Comparison of ENCODE assay signal across 22 cellular contexts in the genomic region with DNA sequence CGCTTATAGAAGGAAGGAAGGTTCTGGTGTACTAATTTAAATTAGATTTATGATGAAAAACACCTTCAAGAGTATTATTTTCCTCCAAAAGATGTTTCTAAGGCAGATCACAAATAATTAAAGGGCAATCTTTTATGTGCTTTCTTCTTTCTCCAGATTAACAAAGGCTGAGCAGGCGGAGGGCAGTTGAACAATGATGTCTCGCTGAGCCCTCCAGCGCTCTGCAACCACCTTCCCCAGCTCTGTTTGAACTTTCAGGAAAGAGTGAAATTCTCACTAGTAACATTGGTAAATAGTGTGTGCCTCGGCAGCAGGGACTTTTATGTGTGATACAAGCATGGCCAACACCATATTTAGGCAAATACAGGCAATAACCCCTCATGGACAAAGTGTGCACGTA.
A peak's percentile ranks its signal among the peaks of the same experiment; 100 is the strongest.
DNase-seq lines count a peak whose midpoint lies in the region; ATAC-seq and TF ChIP-seq lines count a peak whose summit lies in the region.
"Had no signal": no experiment of that assay in that cellular context is flagged by ENCODE, and none has a peak within 500 bp of the region (broad histone marks: within the 10 kb centered on the region; RNA-seq: fewer than 3 reads in every experiment).

No MANE protein-coding gene starts in this region.

- H3K9me3 Mint-ChIP-seq in GM23338: peaks cover 7% of the 10 kb centered on the region; the same call in 2 of the 3 replicates
- H3K9me3 Mint-ChIP-seq in neural crest cell: peaks cover 7% of the 10 kb centered on the region

- intact Hi-C loops in esophagus squamous epithelium (cut with DNase I): no loop called here

- H4K91ac ChIP-seq in neuronal stem cell (ENCODE audit: low read depth, low read length, poor library complexity): no peak overlapping the region

- no peaks in the 10 kb centered on the region for H3K79me2 ChIP-seq in GM23338 (replicated peaks; ENCODE audit: insufficient read depth)
- H3K79me2 ChIP-seq in MM.1S (ENCODE audit: low read length): no peaks in the 10 kb centered on the region

- H2BK5ac ChIP-seq in neuronal stem cell (ENCODE audit: low read length): no peak overlapping the region

- no peak overlapping the region for H2BK15ac ChIP-seq in neuronal stem cell (ENCODE audit: low read length)

- TF ChIP-seq CTCF in GM23338 (conservative IDR thresholded peaks at IDR 0.05; ENCODE audit: low read depth in 2 of 2) (no peak), neural crest cell (conservative IDR thresholded peaks at IDR 0.05) (no peak), esophagus squamous epithelium (IDR thresholded peaks at IDR 0.05) (no peak), MM.1S (IDR thresholded peaks at IDR 0.05; ENCODE audit: low read length) (no peak)

- H3K36me3 Mint-ChIP-seq in GM23338 (ENCODE audit: low read depth) (no peaks in the 10 kb centered on the region), neural crest cell (ENCODE audit: low read depth) (no peaks in the 10 kb centered on the region)
- H3K36me3 Mint-ChIP-seq: CD8-positive, alpha-beta T cell had no signal

- peaks cover 0 to 1% of the 10 kb centered on the region in 2 donors for H3K9me3 ChIP-seq in neuronal stem cell (replicated peaks in 1 of 2; ENCODE audit: control insufficient read depth in 2 of 2, insufficient read depth in 1 of 2, low read depth in 1 of 2, low read length in 2 of 2)
- H3K9me3 ChIP-seq in esophagus squamous epithelium: no peaks in the 10 kb centered on the region
- H3K9me3 ChIP-seq in MM.1S (replicated peaks; ENCODE audit: insufficient read depth, low read length): no peaks in the 10 kb centered on the region
- H3K9me3 ChIP-seq: A549 had no signal

- no peaks in the 10 kb centered on the region for H3K27me3 ChIP-seq in GM23338 (ENCODE audit: insufficient read depth)
- no peaks in the 10 kb centered on the region for H3K27me3 ChIP-seq in neuronal stem cell (ENCODE audit: control insufficient read depth in 3 of 3, insufficient read depth in 3 of 3, low read depth in 1 of 3, low read length in 3 of 3)
- no peaks in the 10 kb centered on the region for H3K27me3 ChIP-seq in esophagus squamous epithelium
- H3K27me3 ChIP-seq in MM.1S (replicated peaks; ENCODE audit: insufficient read depth, low read length): no peaks in the 10 kb centered on the region
- H3K27me3 ChIP-seq: BLaER1 treated with 17β-estradiol and CSF1 and Interleukin-3, amounts not matched to agents 10 nM and 100 nM had no signal

- H3K9ac ChIP-seq in neuronal stem cell (ENCODE audit: low read depth, low read length, poor library complexity) (no peak overlapping the region), MM.1S (ENCODE audit: low read length) (no peak overlapping the region)
- H3K9ac ChIP-seq: BLaER1 treated with 17β-estradiol and CSF1 and Interleukin-3, amounts not matched to agents 10 nM and 100 nM had no signal

- no peak overlapping the region for H3K4me2 ChIP-seq in GM23338
- H3K4me2 ChIP-seq in neuronal stem cell (ENCODE audit: insufficient read depth, low read length, poor library complexity, severe bottlenecking): no peak overlapping the region
- no peak overlapping the region for H3K4me2 ChIP-seq in MM.1S (ENCODE audit: low read depth, low read length)
- H3K4me2 ChIP-seq: A549; BLaER1 treated with 17β-estradiol and CSF1 and Interleukin-3, amounts not matched to agents 10 nM and 100 nM had no signal

- H3K23ac ChIP-seq in neuronal stem cell (ENCODE audit: low read depth, low read length, poor library complexity): no peak overlapping the region

- H2AFZ ChIP-seq in GM23338 (no peak overlapping the region), neuronal stem cell (ENCODE audit: low read length) (no peak overlapping the region), MM.1S (ENCODE audit: low read length) (no peak overlapping the region)

- H2BK120ac ChIP-seq in neuronal stem cell (ENCODE audit: low read depth, low read length): no peak overlapping the region

- H4K8ac ChIP-seq in neuronal stem cell (ENCODE audit: low read depth, low read length): no peak overlapping the region

- no peak overlapping the region for H3K14ac ChIP-seq in neuronal stem cell (ENCODE audit: low read length)

- no peak for DNase-seq in GM23338 (ENCODE audit: low spot score)
- DNase-seq in neural crest cell (ENCODE audit: low read depth, low spot score): no peak
- peak; percentile 6 for DNase-seq in neuronal stem cell (ENCODE audit: low spot score)
- no peak for DNase-seq in esophagus squamous epithelium (lab: John Stamatoyannopoulos, UW)
- no peak for DNase-seq in MM.1S
- DNase-seq: AML-193; CD4-positive, alpha-beta T cell; CD8-positive, alpha-beta T cell; COR-L47; DMS 273 treated with DMSO at 0.1 percent for 48 hours; DMS153; DMS53; DMS79; DND-41; EL; GDM1 had no signal

- H4K20me1 ChIP-seq in GM23338 (replicated peaks; ENCODE audit: insufficient read depth) (no peaks in the 10 kb centered on the region), MM.1S (ENCODE audit: insufficient read depth, low read length) (no peaks in the 10 kb centered on the region)
- H4K20me1 ChIP-seq: BLaER1 treated with 17β-estradiol and CSF1 and Interleukin-3, amounts not matched to agents 10 nM and 100 nM had no signal

- no peaks in the 10 kb centered on the region for H3F3A ChIP-seq in GM23338 (replicated peaks; ENCODE audit: low read depth)
- no peaks in the 10 kb centered on the region for H3F3A ChIP-seq in MM.1S (ENCODE audit: insufficient read depth, low read length)

- H2BK12ac ChIP-seq in neuronal stem cell (ENCODE audit: low read length): no peak overlapping the region

- peak; percentile 60; the same call in 2 of the 3 replicates for ATAC-seq in GM23338
- ATAC-seq: A549; CD8-positive, alpha-beta T cell; GM12878 had no signal

- H3K4me1 Mint-ChIP-seq in GM23338: peaks cover 6% of the 10 kb centered on the region; the same call in 2 of the 3 replicates
- H3K4me1 Mint-ChIP-seq in neural crest cell: peaks cover 8% of the 10 kb centered on the region
- H3K4me1 Mint-ChIP-seq: B cell had no signal

- no CpG with 5 or more reads among the region's 6 CpGs for WGBS in neuronal stem cell (ENCODE audit: extremely low coverage in 2 of 2, insufficient read length in 2 of 2, insufficient replicate concordance in 1 of 2), 2 donors
- 43 to 54% methylated on average over 6 of the region's 6 CpGs for WGBS in esophagus squamous epithelium, 2 donors

- H3K27ac Mint-ChIP-seq in GM23338 (no peak overlapping the region), neural crest cell (ENCODE audit: unreplicated experiment) (peak overlapping the region; percentile 74)
- H3K27ac Mint-ChIP-seq: B cell; CD4-positive, alpha-beta T cell; CD8-positive, alpha-beta T cell had no signal

- H3K27ac ChIP-seq in GM23338 (ENCODE audit: low read depth) (no peak overlapping the region), neuronal stem cell (replicated peaks; ENCODE audit: low read length) (no peak overlapping the region), esophagus squamous epithelium (no peak overlapping the region), MM.1S (ENCODE audit: low read length) (no peak overlapping the region)
- H3K27ac ChIP-seq: 22Rv1; A549; BLaER1 treated with 17β-estradiol and CSF1 and Interleukin-3, amounts not matched to agents 10 nM and 100 nM; C4-2B had no signal

- H3K4me1 ChIP-seq in GM23338 (ENCODE audit: insufficient read depth): no peaks in the 10 kb centered on the region
- H3K4me1 ChIP-seq in neuronal stem cell (ENCODE audit: control insufficient read depth in 2 of 2, insufficient read depth in 1 of 2, low read depth in 1 of 2, low read length in 2 of 2): peaks cover 0 to 2% of the 10 kb centered on the region in 2 donors
- no peaks in the 10 kb centered on the region for H3K4me1 ChIP-seq in esophagus squamous epithelium
- H3K4me1 ChIP-seq in MM.1S (ENCODE audit: low read length): no peaks in the 10 kb centered on the region
- H3K4me1 ChIP-seq: A549 had no signal

- no peak overlapping the region for H3K18ac ChIP-seq in neuronal stem cell (ENCODE audit: low read length)

- TF ChIP-seq POLR2A in esophagus squamous epithelium (IDR thresholded peaks at IDR 0.05): no peak

- H3K4me3 ChIP-seq in GM23338 (no peak overlapping the region), neuronal stem cell (ENCODE audit: low read length in 2 of 2) (no peak overlapping the region), esophagus squamous epithelium (no peak overlapping the region), MM.1S (ENCODE audit: low read length) (no peak overlapping the region)
- H3K4me3 ChIP-seq: A549; BLaER1 treated with 17β-estradiol and CSF1 and Interleukin-3, amounts not matched to agents 10 nM and 100 nM; GM12878 had no signal

- H3K4me3 Mint-ChIP-seq in GM23338: no peak overlapping the region
- H3K4me3 Mint-ChIP-seq in neural crest cell: no peak overlapping the region
- H3K4me3 Mint-ChIP-seq: B cell; CD4-positive, alpha-beta T cell; CD8-positive, alpha-beta T cell had no signal

- H3K79me1 ChIP-seq in neuronal stem cell (ENCODE audit: low read depth, low read length): no peaks in the 10 kb centered on the region

- no peaks in the 10 kb centered on the region for H3K9me2 ChIP-seq in GM23338 (ENCODE audit: insufficient read depth)
- no peaks in the 10 kb centered on the region for H3K9me2 ChIP-seq in MM.1S (replicated peaks; ENCODE audit: insufficient read depth, low read length)

- H3K4ac ChIP-seq in neuronal stem cell (ENCODE audit: low read length): no peak overlapping the region

- H3K27me3 Mint-ChIP-seq in GM23338 (ENCODE audit: insufficient read depth, low read depth, poor library complexity) (peaks cover 5% of the 10 kb centered on the region), neural crest cell (ENCODE audit: low read depth) (no peaks in the 10 kb centered on the region)

- no peaks in the 10 kb centered on the region for H3K36me3 ChIP-seq in GM23338 (ENCODE audit: insufficient read depth)
- H3K36me3 ChIP-seq in neuronal stem cell (replicated peaks in 1 of 2; ENCODE audit: control insufficient read depth in 2 of 2, insufficient read depth in 2 of 2, low read length in 2 of 2): no peaks in the 10 kb centered on the region
- H3K36me3 ChIP-seq in esophagus squamous epithelium: no peaks in the 10 kb centered on the region
- H3K36me3 ChIP-seq in MM.1S (replicated peaks; ENCODE audit: insufficient read depth, low read length): no peaks in the 10 kb centered on the region
- H3K36me3 ChIP-seq: BLaER1 treated with 17β-estradiol and CSF1 and Interleukin-3, amounts not matched to agents 10 nM and 100 nM had no signal

- H2AK5ac ChIP-seq in neuronal stem cell (ENCODE audit: low read depth, low read length): no peak overlapping the region

TF ChIP-seq in GM23338, 12 proteins besides CTCF, POLR2A, EP300 and RAD21 (continues in another document):
- TF ChIP-seq JUNB (IDR thresholded peaks at IDR 0.05; ENCODE audit: unreplicated experiment) (no peak), CREB1 (CRISPR knock-in tag; IDR thresholded peaks at IDR 0.05; ENCODE audit: low read depth) (no peak), ETS1 (IDR thresholded peaks at IDR 0.05) (no peak)
